In genomic region chr17:81427446-81428120, GRCh38 we compare ENCODE assay signal across 10 cellular contexts. TPM values are rescaled to one million over a fixed set of nuclear protein-coding genes. Genes with fewer than 3 reads are reported as not detected.
DNase-seq lines count a peak whose midpoint lies in the region; FAIRE-seq and TF ChIP-seq lines count a peak whose summit lies in the region.
"Had no signal": no experiment of that assay in that cellular context is flagged by ENCODE, and none has a peak within 500 bp of the region (broad histone marks: within the 10 kb centered on the region; RNA-seq: fewer than 3 reads in every experiment).

No MANE protein-coding gene starts in this region.

- peak overlapping the region in 3 of 4 donors; percentile 17 to 51 (median 47) for H3K27ac ChIP-seq in esophagus squamous epithelium

- H3K9me3 ChIP-seq in esophagus squamous epithelium, result no peaks in the 10 kb centered on the region

- POLR2A ChIA-PET in activated CD4-positive, alpha-beta memory T cell treated with anti-CD3 and anti-CD28 coated beads for 36 hours (lab: Charles Lee), result no interaction called here

- WGBS in esophagus squamous epithelium, 2 donors, result 13% methylated on average over 6 of the region's 32 CpGs; no CpG with 5 or more reads in 1 of the 2 donors

- H3K27me3 ChIP-seq in esophagus squamous epithelium, result peaks cover 0 to 48% (median 0%) of the 10 kb centered on the region in 4 donors

- peak; percentile 37 for DNase-seq in DMS79 treated with DMSO at 0.1 percent for 48 hours (lab: John Stamatoyannopoulos, UW)
- peak; percentile 61 for DNase-seq in NCI-H2107 (lab: John Stamatoyannopoulos, UW)
- DNase-seq in esophagus squamous epithelium (lab: John Stamatoyannopoulos, UW), result no peak
- DNase-seq in retinal pigment epithelial cell (ENCODE audit: low read depth), result peak; percentile 88
- DNase-seq in activated effector memory CD4-positive, alpha-beta T cell treated with anti-CD3 and anti-CD28 coated beads, Interleukin-2, amount 50 U/mL, for 16 hours, result no peak
- DNase-seq in activated CD4-positive, alpha-beta memory T cell treated with anti-CD3 and anti-CD28 coated beads for 36 hours, result no peak
- DNase-seq in GM20000 (ENCODE audit: low spot score), result no peak
- no peak for DNase-seq in urothelium cell line (ENCODE audit: low spot score)
- DNase-seq: T-helper 2 cell had no signal

- H3K4me3 ChIP-seq in esophagus squamous epithelium (peak overlapping the region in 1 of 4 donors; percentile 1), retinal pigment epithelial cell (ENCODE audit: low read length) (no peak overlapping the region)
- H3K4me3 ChIP-seq: skin epidermis had no signal

- peaks cover 20% of the 10 kb centered on the region for H3K27me3 Mint-ChIP-seq in activated CD4-positive, alpha-beta memory T cell treated with anti-CD3 and anti-CD28 coated beads for 36 hours

- no peaks in the 10 kb centered on the region for H3K36me3 Mint-ChIP-seq in activated CD4-positive, alpha-beta memory T cell treated with anti-CD3 and anti-CD28 coated beads for 36 hours

- no peak for FAIRE-seq in urothelium cell line (lab: Jason Lieb, UNC)

- TF ChIP-seq CTCF in esophagus squamous epithelium (IDR thresholded peaks at IDR 0.05) (no peak), retinal pigment epithelial cell (conservative IDR thresholded peaks at IDR 0.05; ENCODE audit: low read depth, low read length) (no peak), GM20000 (IDR thresholded peaks at IDR 0.05; ENCODE audit: extremely low read depth, missing control alignments) (no peak)

- no peak overlapping the region for H3K4me3 Mint-ChIP-seq in activated CD4-positive, alpha-beta memory T cell treated with anti-CD3 and anti-CD28 coated beads for 36 hours

- TF ChIP-seq POLR2A in esophagus squamous epithelium (IDR thresholded peaks at IDR 0.05), result no peak

- H3K4me1 Mint-ChIP-seq in activated CD4-positive, alpha-beta memory T cell treated with anti-CD3 and anti-CD28 coated beads for 36 hours (ENCODE audit: low read depth), result peaks cover 3% of the 10 kb centered on the region

- H3K36me3 ChIP-seq in esophagus squamous epithelium, result no peaks in the 10 kb centered on the region

- intact Hi-C loops in esophagus squamous epithelium (cut with DNase I), result no loop called here
- intact Hi-C loops in activated CD4-positive, alpha-beta memory T cell treated with anti-CD3 and anti-CD28 coated beads for 36 hours (cut with micrococcal nuclease), result no loop called here

- H3K4me1 ChIP-seq in esophagus squamous epithelium, result peaks cover 45 to 64% (median 52%) of the 10 kb centered on the region in 3 donors

- H3K9me3 Mint-ChIP-seq in activated CD4-positive, alpha-beta memory T cell treated with anti-CD3 and anti-CD28 coated beads for 36 hours, result no peaks in the 10 kb centered on the region

- H3K27ac Mint-ChIP-seq in activated CD4-positive, alpha-beta memory T cell treated with anti-CD3 and anti-CD28 coated beads for 36 hours, result no peak overlapping the region

- CTCF ChIA-PET in activated CD4-positive, alpha-beta memory T cell treated with anti-CD3 and anti-CD28 coated beads for 36 hours (lab: Charles Lee), result no interaction called here

RNA-seq across cellular contexts. Expression of gene BAHCC1, which starts 32.3 kb away (rescaled TPM):
- total RNA-seq in esophagus squamous epithelium, result 10 to 100 TPM in 1 of 4 donors, 1 to 10 TPM in 3; 3.8 to 10.6 (median 5.4) TPM
- under 1 TPM in 1 of 2 experiments, not detected in 1; 0.10 TPM for total RNA-seq in activated CD4-positive, alpha-beta memory T cell treated with anti-CD3 and anti-CD28 coated beads for 36 hours

Comparison
In these comparisons a context has a peak if more than half of its experiments do, and no peak if none do; other contexts are left out.
1. DNase-seq: peak in DMS79 treated with DMSO at 0.1 percent for 48 hours (single experiment), NCI-H2107 (single experiment) and retinal pigment epithelial cell (single experiment); none in esophagus squamous epithelium (single experiment), activated effector memory CD4-positive, alpha-beta T cell treated with anti-CD3 and anti-CD28 coated beads, Interleukin-2, amount 50 U/mL, for 16 hours (single experiment), activated CD4-positive, alpha-beta memory T cell treated with anti-CD3 and anti-CD28 coated beads for 36 hours (single experiment), GM20000 (single experiment) and urothelium cell line (single experiment).
2. RNA of gene BAHCC1, which starts 32.3 kb away (total RNA-seq): 3.8 to 10.6 TPM in esophagus squamous epithelium; 0.10 TPM in activated CD4-positive, alpha-beta memory T cell treated with anti-CD3 and anti-CD28 coated beads for 36 hours; every median in the first group is over 4 times any median in the second.